ENCODE assay signal across 8 cellular contexts in the genomic region with DNA sequence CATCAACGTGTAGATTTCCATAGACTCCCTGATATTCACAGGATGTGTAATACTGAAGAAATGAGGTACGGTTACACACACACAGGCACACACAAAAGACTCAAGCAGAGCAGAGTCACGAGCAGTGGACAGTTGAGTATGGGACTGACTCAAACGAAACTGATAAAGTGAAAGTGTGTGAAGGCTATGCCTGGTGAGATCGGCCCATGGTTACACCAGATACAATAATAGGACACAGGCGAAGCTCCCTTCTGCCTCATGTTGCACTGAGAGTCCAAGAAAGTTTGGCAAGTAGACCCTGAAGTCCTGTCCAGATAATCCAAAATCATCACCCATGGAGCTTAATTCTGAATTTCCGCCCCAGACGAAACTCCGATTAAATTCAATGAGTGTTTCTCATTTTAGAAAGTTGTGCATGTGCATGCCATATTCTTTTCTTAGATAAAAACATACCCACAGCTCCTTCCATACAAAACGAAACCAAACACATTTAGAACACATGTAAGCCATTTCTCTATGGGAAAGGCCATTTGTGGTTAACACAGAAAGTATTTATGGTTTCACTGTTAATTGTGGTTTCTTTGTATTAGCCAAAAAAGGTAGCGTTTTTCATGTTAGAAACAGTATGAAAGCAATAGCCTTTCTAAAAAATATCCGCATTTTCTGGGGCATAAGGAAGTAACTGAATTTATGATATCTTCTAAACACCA.
A peak's percentile ranks its signal among the peaks of the same experiment; 100 is the strongest.
DNase-seq lines count a peak whose midpoint lies in the region; ATAC-seq and TF ChIP-seq lines count a peak whose summit lies in the region.

No MANE protein-coding gene starts in this region.

- ATAC-seq in GM18873 (IDR thresholded peaks at IDR 0.05; ENCODE audit: low FRiP score, unreplicated experiment) (peak; percentile 94), HG03045 (IDR thresholded peaks at IDR 0.05; ENCODE audit: unreplicated experiment) (peak; percentile 96), left colon (no peak)

- DNase-seq in AG04449 (ENCODE audit: low read depth, low spot score) (peak; percentile 26), RPMI7951 (ENCODE audit: low read depth) (peak; percentile 77), skeletal muscle cell (ENCODE audit: low read depth) (no peak), Ammon's horn (ENCODE audit: low spot score) (no peak), left colon (no peak)
- no peak for DNase-seq in stimulated activated CD4-positive, alpha-beta T cell treated with anti-CD3 and anti-CD28 coated beads, Interleukin-1b, Interleukin-23, amount 100 ng/mL, for 48 hours

- CTCF ChIA-PET in AG04449 (lab: Yijun Ruan, JAX): no interaction called here

- intact Hi-C loops in left colon (cut with DNase I, micrococcal nuclease): no loop called here

- TF ChIP-seq CTCF in AG04449 (IDR thresholded peaks at IDR 0.05; ENCODE audit: insufficient read depth, low read length, missing control alignments): no peak

- POLR2A ChIA-PET in AG04449 (lab: Yijun Ruan, JAX): no interaction called here

- H3K4me3 ChIP-seq in AG04449 (ENCODE audit: low read depth, low read length) (peak overlapping the region; percentile 50), skeletal muscle cell (ENCODE audit: low read depth, low read length) (peak overlapping the region; percentile 9)

Comparison
In these comparisons a context has a peak if more than half of its experiments do, and no peak if none do; other contexts are left out.
1. DNase-seq: peak in AG04449 (single experiment) and RPMI7951 (single experiment); none in skeletal muscle cell (single experiment), stimulated activated CD4-positive, alpha-beta T cell treated with anti-CD3 and anti-CD28 coated beads, Interleukin-1b, Interleukin-23, amount 100 ng/mL, for 48 hours (single experiment), Ammon's horn (single experiment) and left colon (0 of 2).